1 cellular context compared by ENCODE assay signal in the genomic region with DNA sequence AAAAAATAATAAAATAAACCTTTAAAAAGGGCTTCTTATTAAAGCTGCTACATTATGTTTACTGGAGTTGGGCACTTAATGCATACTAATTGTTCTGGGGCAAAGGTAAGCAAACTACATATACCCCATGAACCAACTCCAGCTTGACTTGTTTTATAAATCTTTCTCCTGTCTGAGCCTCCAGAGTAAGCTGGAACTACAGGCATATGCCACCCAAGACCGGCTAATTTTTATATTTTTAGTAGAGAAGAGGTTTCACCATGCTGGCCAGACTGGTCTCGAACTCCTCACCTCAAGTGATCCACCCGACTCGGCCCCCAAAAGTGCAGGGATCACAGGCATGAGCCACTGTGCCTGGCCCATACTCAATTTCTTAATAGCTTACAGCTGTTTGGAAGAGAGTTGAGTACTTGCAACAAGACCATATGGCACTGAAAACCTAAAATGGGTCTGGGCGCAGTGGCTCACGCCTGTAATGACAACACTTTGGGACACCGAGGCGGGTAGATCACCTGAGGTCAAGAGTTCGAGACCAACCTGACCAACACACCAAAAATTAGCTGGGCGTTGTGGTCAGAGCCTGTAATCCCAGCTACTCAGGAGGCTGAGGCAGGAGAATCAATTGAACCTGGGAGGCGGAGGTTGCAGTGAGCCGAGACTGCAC.
TF ChIP-seq lines count a peak whose summit lies in the region.

No MANE protein-coding gene starts in this region.

TF ChIP-seq in HepG2, 621 proteins besides CTCF, POLR2A, EP300 and RAD21:
- TF ChIP-seq POLR2AphosphoS2 (IDR thresholded peaks at IDR 0.05; ENCODE audit: low read depth, low read length) (peak; percentile 78; the same call in 1 of the 2 replicates), RARG (CRISPR knock-in tag; IDR thresholded peaks at IDR 0.05; ENCODE audit: low read depth) (no peak), ZNF382 (CRISPR knock-in tag; IDR thresholded peaks at IDR 0.05; ENCODE audit: borderline replicate concordance) (no peak), ZNF615 (CRISPR knock-in tag; IDR thresholded peaks at IDR 0.05; ENCODE audit: borderline replicate concordance) (peak; percentile 81; the same call in 1 of the 2 replicates), ZNF207 (IDR thresholded peaks at IDR 0.05; ENCODE audit: borderline replicate concordance) (no peak), GFI1 (CRISPR knock-in tag; IDR thresholded peaks at IDR 0.05; ENCODE audit: borderline replicate concordance) (0 out of 2 replicates have a peak, but pooled peaks have one; percentile 49), SSRP1 (CRISPR knock-in tag; IDR thresholded peaks at IDR 0.05) (peak; percentile 89; the same call in 1 of the 2 replicates), ASH2L (IDR thresholded peaks at IDR 0.05; ENCODE audit: insufficient read length, low read depth, low read length) (no peak), ZNF121 (CRISPR knock-in tag; IDR thresholded peaks at IDR 0.05) (no peak), ARHGAP35 (CRISPR knock-in tag; IDR thresholded peaks at IDR 0.05; ENCODE audit: borderline replicate concordance) (no peak), TMF1 (CRISPR knock-in tag; IDR thresholded peaks at IDR 0.05; ENCODE audit: low read depth) (no peak), CREM (IDR thresholded peaks at IDR 0.05) (no peak), CREM (CRISPR knock-in tag; IDR thresholded peaks at IDR 0.05) (no peak), ZSCAN30 (CRISPR knock-in tag; IDR thresholded peaks at IDR 0.05) (peak; percentile 57; the same call in 1 of the 2 replicates), RBM22 (optimal IDR thresholded peaks at IDR 0.05; ENCODE audit: low read length) (peak; percentile 89), AGO2 (optimal IDR thresholded peaks at IDR 0.05; ENCODE audit: low read depth, low read length) (peak; percentile 42), PAF1 (CRISPR knock-in tag; IDR thresholded peaks at IDR 0.05) (peak; percentile 77; the same call in 1 of the 2 replicates), ZNF75D (CRISPR knock-in tag; IDR thresholded peaks at IDR 0.05; ENCODE audit: borderline replicate concordance) (peak; percentile 44; the same call in 1 of the 2 replicates), RBFOX2 (IDR thresholded peaks at IDR 0.05; ENCODE audit: low read depth, low read length) (peak; percentile 61), MTF1 (CRISPR knock-in tag; IDR thresholded peaks at IDR 0.05) (no peak), POLR2AphosphoS5 (IDR thresholded peaks at IDR 0.05; ENCODE audit: low read depth, low read length) (peak; percentile 39; the same call in 1 of the 2 replicates), HIVEP1 (CRISPR knock-in tag; IDR thresholded peaks at IDR 0.05) (0 out of 2 replicates have a peak, but pooled peaks have one; percentile 42), HDAC6 (IDR thresholded peaks at IDR 0.05; ENCODE audit: low read depth, low read length) (no peak)
- TF ChIP-seq, protein P1, sequence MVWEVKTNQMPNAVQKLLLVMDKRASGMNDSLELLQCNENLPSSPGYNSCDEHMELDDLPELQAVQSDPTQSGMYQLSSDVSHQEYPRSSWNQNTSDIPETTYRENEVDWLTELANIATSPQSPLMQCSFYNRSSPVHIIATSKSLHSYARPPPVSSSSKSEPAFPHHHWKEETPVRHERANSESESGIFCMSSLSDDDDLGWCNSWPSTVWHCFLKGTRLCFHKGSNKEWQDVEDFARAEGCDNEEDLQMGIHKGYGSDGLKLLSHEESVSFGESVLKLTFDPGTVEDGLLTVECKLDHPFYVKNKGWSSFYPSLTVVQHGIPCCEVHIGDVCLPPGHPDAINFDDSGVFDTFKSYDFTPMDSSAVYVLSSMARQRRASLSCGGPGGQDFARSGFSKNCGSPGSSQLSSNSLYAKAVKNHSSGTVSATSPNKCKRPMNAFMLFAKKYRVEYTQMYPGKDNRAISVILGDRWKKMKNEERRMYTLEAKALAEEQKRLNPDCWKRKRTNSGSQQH (CRISPR knock-in tag; IDR thresholded peaks at IDR 0.05; ENCODE audit: low read depth): 0 out of 2 replicates have a peak, but pooled peaks have one; percentile 29
- TF ChIP-seq, protein P2, sequence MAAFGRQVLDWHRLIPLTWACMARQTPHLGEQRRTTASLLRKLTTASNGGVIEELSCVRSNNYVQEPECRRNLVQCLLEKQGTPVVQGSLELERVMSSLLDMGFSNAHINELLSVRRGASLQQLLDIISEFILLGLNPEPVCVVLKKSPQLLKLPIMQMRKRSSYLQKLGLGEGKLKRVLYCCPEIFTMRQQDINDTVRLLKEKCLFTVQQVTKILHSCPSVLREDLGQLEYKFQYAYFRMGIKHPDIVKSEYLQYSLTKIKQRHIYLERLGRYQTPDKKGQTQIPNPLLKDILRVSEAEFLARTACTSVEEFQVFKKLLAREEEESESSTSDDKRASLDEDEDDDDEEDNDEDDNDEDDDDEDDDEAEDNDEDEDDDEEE (CRISPR knock-in tag; IDR thresholded peaks at IDR 0.05): no peak
- TF ChIP-seq, protein P3, sequence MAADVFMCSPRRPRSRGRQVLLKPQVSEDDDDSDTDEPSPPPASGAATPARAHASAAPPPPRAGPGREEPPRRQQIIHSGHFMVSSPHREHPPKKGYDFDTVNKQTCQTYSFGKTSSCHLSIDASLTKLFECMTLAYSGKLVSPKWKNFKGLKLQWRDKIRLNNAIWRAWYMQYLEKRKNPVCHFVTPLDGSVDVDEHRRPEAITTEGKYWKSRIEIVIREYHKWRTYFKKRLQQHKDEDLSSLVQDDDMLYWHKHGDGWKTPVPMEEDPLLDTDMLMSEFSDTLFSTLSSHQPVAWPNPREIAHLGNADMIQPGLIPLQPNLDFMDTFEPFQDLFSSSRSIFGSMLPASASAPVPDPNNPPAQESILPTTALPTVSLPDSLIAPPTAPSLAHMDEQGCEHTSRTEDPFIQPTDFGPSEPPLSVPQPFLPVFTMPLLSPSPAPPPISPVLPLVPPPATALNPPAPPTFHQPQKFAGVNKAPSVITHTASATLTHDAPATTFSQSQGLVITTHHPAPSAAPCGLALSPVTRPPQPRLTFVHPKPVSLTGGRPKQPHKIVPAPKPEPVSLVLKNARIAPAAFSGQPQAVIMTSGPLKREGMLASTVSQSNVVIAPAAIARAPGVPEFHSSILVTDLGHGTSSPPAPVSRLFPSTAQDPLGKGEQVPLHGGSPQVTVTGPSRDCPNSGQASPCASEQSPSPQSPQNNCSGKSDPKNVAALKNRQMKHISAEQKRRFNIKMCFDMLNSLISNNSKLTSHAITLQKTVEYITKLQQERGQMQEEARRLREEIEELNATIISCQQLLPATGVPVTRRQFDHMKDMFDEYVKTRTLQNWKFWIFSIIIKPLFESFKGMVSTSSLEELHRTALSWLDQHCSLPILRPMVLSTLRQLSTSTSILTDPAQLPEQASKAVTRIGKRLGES (CRISPR knock-in tag; IDR thresholded peaks at IDR 0.05; ENCODE audit: borderline replicate concordance): 0 out of 2 replicates have a peak, but pooled peaks have one; percentile 48
- TF ChIP-seq, protein P4, sequence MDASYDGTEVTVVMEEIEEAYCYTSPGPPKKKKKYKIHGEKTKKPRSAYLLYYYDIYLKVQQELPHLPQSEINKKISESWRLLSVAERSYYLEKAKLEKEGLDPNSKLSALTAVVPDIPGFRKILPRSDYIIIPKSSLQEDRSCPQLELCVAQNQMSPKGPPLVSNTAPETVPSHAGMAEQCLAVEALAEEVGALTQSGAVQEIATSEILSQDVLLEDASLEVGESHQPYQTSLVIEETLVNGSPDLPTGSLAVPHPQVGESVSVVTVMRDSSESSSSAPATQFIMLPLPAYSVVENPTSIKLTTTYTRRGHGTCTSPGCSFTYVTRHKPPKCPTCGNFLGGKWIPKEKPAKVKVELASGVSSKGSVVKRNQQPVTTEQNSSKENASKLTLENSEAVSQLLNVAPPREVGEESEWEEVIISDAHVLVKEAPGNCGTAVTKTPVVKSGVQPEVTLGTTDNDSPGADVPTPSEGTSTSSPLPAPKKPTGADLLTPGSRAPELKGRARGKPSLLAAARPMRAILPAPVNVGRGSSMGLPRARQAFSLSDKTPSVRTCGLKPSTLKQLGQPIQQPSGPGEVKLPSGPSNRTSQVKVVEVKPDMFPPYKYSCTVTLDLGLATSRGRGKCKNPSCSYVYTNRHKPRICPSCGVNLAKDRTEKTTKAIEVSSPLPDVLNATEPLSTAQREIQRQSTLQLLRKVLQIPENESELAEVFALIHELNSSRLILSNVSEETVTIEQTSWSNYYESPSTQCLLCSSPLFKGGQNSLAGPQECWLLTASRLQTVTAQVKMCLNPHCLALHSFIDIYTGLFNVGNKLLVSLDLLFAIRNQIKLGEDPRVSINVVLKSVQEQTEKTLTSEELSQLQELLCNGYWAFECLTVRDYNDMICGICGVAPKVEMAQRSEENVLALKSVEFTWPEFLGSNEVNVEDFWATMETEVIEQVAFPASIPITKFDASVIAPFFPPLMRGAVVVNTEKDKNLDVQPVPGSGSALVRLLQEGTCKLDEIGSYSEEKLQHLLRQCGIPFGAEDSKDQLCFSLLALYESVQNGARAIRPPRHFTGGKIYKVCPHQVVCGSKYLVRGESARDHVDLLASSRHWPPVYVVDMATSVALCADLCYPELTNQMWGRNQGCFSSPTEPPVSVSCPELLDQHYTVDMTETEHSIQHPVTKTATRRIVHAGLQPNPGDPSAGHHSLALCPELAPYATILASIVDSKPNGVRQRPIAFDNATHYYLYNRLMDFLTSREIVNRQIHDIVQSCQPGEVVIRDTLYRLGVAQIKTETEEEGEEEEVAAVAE (CRISPR knock-in tag; IDR thresholded peaks at IDR 0.05; ENCODE audit: borderline replicate concordance): no peak
- TF ChIP-seq, protein P5, sequence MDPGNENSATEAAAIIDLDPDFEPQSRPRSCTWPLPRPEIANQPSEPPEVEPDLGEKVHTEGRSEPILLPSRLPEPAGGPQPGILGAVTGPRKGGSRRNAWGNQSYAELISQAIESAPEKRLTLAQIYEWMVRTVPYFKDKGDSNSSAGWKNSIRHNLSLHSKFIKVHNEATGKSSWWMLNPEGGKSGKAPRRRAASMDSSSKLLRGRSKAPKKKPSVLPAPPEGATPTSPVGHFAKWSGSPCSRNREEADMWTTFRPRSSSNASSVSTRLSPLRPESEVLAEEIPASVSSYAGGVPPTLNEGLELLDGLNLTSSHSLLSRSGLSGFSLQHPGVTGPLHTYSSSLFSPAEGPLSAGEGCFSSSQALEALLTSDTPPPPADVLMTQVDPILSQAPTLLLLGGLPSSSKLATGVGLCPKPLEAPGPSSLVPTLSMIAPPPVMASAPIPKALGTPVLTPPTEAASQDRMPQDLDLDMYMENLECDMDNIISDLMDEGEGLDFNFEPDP (CRISPR knock-in tag; conservative IDR thresholded peaks at IDR 0.05): 0 out of 2 replicates have a peak, but pooled peaks have one; percentile 29
- TF ChIP-seq, protein P6, sequence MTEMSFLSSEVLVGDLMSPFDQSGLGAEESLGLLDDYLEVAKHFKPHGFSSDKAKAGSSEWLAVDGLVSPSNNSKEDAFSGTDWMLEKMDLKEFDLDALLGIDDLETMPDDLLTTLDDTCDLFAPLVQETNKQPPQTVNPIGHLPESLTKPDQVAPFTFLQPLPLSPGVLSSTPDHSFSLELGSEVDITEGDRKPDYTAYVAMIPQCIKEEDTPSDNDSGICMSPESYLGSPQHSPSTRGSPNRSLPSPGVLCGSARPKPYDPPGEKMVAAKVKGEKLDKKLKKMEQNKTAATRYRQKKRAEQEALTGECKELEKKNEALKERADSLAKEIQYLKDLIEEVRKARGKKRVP (CRISPR knock-in tag; IDR thresholded peaks at IDR 0.05): no peak
